21 cellular contexts compared by ENCODE assay signal in the genomic region with DNA sequence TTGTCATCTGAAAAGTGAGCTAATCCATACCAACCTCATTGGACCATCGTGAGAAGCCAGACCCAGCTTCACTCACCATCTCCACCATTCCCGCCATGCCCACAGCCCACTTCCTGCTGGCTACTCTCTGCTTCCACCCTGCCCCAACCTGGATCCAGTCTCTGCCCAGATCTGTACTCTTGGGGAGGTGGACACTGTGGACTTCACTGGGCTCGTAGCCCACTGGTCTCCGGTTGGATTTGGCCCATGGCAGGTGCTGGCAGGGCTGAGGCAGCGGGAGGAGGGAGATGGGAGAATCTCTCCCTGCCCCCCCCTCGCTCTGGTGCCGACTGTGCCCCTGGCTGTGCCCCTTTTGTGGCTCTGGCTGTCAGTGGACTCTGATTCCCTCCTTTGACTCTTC.
DNase-seq lines count a peak whose midpoint lies in the region; ATAC-seq and TF ChIP-seq lines count a peak whose summit lies in the region.
"Had no signal": no experiment of that assay in that cellular context is flagged by ENCODE, and none has a peak within 500 bp of the region (broad histone marks: within the 10 kb centered on the region; RNA-seq: fewer than 3 reads in every experiment).

No MANE protein-coding gene starts in this region.

- H3K23ac ChIP-seq in neuronal stem cell (ENCODE audit: low read depth, low read length, poor library complexity): peak overlapping the region; percentile 56

- H3K9me3 Mint-ChIP-seq in activated CD4-positive, alpha-beta memory T cell treated with anti-CD3 and anti-CD28 coated beads, Interleukin-2, amount 10 ng/mL, durations not matched to agents 7 days and 5 days: no peaks in the 10 kb centered on the region
- H3K9me3 Mint-ChIP-seq in activated CD4-positive, alpha-beta memory T cell treated with anti-CD3 and anti-CD28 coated beads for 36 hours: no peaks in the 10 kb centered on the region
- H3K9me3 Mint-ChIP-seq: CD8-positive, alpha-beta memory T cell; IgD-negative memory B cell had no signal

- in situ Hi-C loops in GM13976 (cut with MboI; ENCODE audit: low sequenced_read_pairs, unreplicated experiment): no loop called here

- H3K4me3 ChIP-seq in body of pancreas (no peak overlapping the region), neuronal stem cell (ENCODE audit: low read length in 2 of 2) (no peak overlapping the region), thyroid gland (replicated peaks in 1 of 3) (no peak overlapping the region)
- H3K4me3 ChIP-seq: BLaER1 treated with 17β-estradiol and CSF1 and Interleukin-3, amounts not matched to agents 10 nM and 100 nM had no signal

- no peak overlapping the region for H3K4ac ChIP-seq in neuronal stem cell (ENCODE audit: low read length)

- H3K18ac ChIP-seq in neuronal stem cell (ENCODE audit: low read length): peak overlapping the region; percentile 48

- ATAC-seq in body of pancreas: no peak
- no peak for ATAC-seq in HG02885 (IDR thresholded peaks at IDR 0.05; ENCODE audit: poor library complexity, unreplicated experiment)
- ATAC-seq: HCT116, Panc1 had no signal

- no peak overlapping the region for H2AFZ ChIP-seq in neuronal stem cell (ENCODE audit: low read length)

- H3K27me3 Mint-ChIP-seq in activated CD4-positive, alpha-beta memory T cell treated with anti-CD3 and anti-CD28 coated beads, Interleukin-2, amount 10 ng/mL, durations not matched to agents 7 days and 5 days: peaks cover 17% of the 10 kb centered on the region
- peaks cover 6% of the 10 kb centered on the region for H3K27me3 Mint-ChIP-seq in activated CD4-positive, alpha-beta memory T cell treated with anti-CD3 and anti-CD28 coated beads for 36 hours
- H3K27me3 Mint-ChIP-seq: IgD-negative memory B cell had no signal

- H4K8ac ChIP-seq in neuronal stem cell (ENCODE audit: low read depth, low read length): no peak overlapping the region

- no peaks in the 10 kb centered on the region for H3K27me3 ChIP-seq in body of pancreas
- H3K27me3 ChIP-seq in neuronal stem cell (ENCODE audit: control insufficient read depth in 3 of 3, insufficient read depth in 3 of 3, low read depth in 1 of 3, low read length in 3 of 3): no peaks in the 10 kb centered on the region
- H3K27me3 ChIP-seq in thyroid gland: no peaks in the 10 kb centered on the region
- H3K27me3 ChIP-seq: BLaER1 treated with 17β-estradiol and CSF1 and Interleukin-3, amounts not matched to agents 10 nM and 100 nM had no signal

- no peak overlapping the region for H4K91ac ChIP-seq in neuronal stem cell (ENCODE audit: low read depth, low read length, poor library complexity)

- H3K27ac Mint-ChIP-seq in activated CD4-positive, alpha-beta memory T cell treated with anti-CD3 and anti-CD28 coated beads, Interleukin-2, amount 10 ng/mL, durations not matched to agents 7 days and 5 days: no peak overlapping the region
- no peak overlapping the region for H3K27ac Mint-ChIP-seq in activated CD4-positive, alpha-beta memory T cell treated with anti-CD3 and anti-CD28 coated beads for 36 hours

- H3K4me1 Mint-ChIP-seq in activated CD4-positive, alpha-beta memory T cell treated with anti-CD3 and anti-CD28 coated beads, Interleukin-2, amount 10 ng/mL, durations not matched to agents 7 days and 5 days: no peaks in the 10 kb centered on the region
- no peaks in the 10 kb centered on the region for H3K4me1 Mint-ChIP-seq in activated CD4-positive, alpha-beta memory T cell treated with anti-CD3 and anti-CD28 coated beads for 36 hours (ENCODE audit: low read depth)
- H3K4me1 Mint-ChIP-seq: CD8-positive, alpha-beta memory T cell had no signal

- DNase-seq in activated CD4-positive, alpha-beta memory T cell treated with anti-CD3 and anti-CD28 coated beads, Interleukin-2, amount 10 ng/mL, durations not matched to agents 7 days and 5 days: peak; percentile 3
- DNase-seq in activated CD4-positive, alpha-beta memory T cell treated with anti-CD3 and anti-CD28 coated beads for 36 hours: no peak
- DNase-seq in body of pancreas (no peak), neuronal stem cell (ENCODE audit: low spot score) (no peak), thyroid gland (no peak), GM13976 (ENCODE audit: low spot score) (no peak)
- DNase-seq in activated CD4-positive, CD25-positive, alpha-beta regulatory T cell treated with anti-CD3 and anti-CD28 coated beads, Interleukin-2, amount 50 U/mL, for 72 hours: no peak
- DNase-seq: ACHN; CD8-positive, alpha-beta memory T cell; GOT3; NCI-H1694; NCI-H2081; NCI-H2171; NCI-H524 treated with DMSO at 0.1 percent for 48 hours; SIG-M5 had no signal

- H3K4me1 ChIP-seq in body of pancreas: peaks cover 17% of the 10 kb centered on the region
- peaks cover 0 to 2% of the 10 kb centered on the region in 2 donors for H3K4me1 ChIP-seq in neuronal stem cell (ENCODE audit: control insufficient read depth in 2 of 2, insufficient read depth in 1 of 2, low read depth in 1 of 2, low read length in 2 of 2)
- peaks cover 30 to 38% of the 10 kb centered on the region in 2 donors for H3K4me1 ChIP-seq in thyroid gland

- no peak overlapping the region for H3K4me3 Mint-ChIP-seq in activated CD4-positive, alpha-beta memory T cell treated with anti-CD3 and anti-CD28 coated beads, Interleukin-2, amount 10 ng/mL, durations not matched to agents 7 days and 5 days
- H3K4me3 Mint-ChIP-seq in activated CD4-positive, alpha-beta memory T cell treated with anti-CD3 and anti-CD28 coated beads for 36 hours: no peak overlapping the region
- H3K4me3 Mint-ChIP-seq: CD8-positive, alpha-beta memory T cell; IgD-negative memory B cell had no signal

- no peak overlapping the region for H2BK15ac ChIP-seq in neuronal stem cell (ENCODE audit: low read length)

- no peaks in the 10 kb centered on the region for H3K36me3 Mint-ChIP-seq in activated CD4-positive, alpha-beta memory T cell treated with anti-CD3 and anti-CD28 coated beads, Interleukin-2, amount 10 ng/mL, durations not matched to agents 7 days and 5 days (ENCODE audit: low read depth)
- no peaks in the 10 kb centered on the region for H3K36me3 Mint-ChIP-seq in activated CD4-positive, alpha-beta memory T cell treated with anti-CD3 and anti-CD28 coated beads for 36 hours
- H3K36me3 Mint-ChIP-seq: CD8-positive, alpha-beta memory T cell; IgD-negative memory B cell had no signal

- H3K4me2 ChIP-seq in neuronal stem cell (ENCODE audit: insufficient read depth, low read length, poor library complexity, severe bottlenecking): no peak overlapping the region
- H3K4me2 ChIP-seq: BLaER1 treated with 17β-estradiol and CSF1 and Interleukin-3, amounts not matched to agents 10 nM and 100 nM had no signal

- H2AK5ac ChIP-seq in neuronal stem cell (ENCODE audit: low read depth, low read length): no peak overlapping the region

- peak overlapping the region; percentile 32 to 72 (median 52) for H3K27ac ChIP-seq in body of pancreas
- H3K27ac ChIP-seq in neuronal stem cell (replicated peaks; ENCODE audit: low read length): no peak overlapping the region
- H3K27ac ChIP-seq in thyroid gland: peak overlapping the region; percentile 72 to 89 (median 89)
- H3K27ac ChIP-seq: 22Rv1; BLaER1 treated with 17β-estradiol and CSF1 and Interleukin-3, amounts not matched to agents 10 nM and 100 nM had no signal

- intact Hi-C loops in activated CD4-positive, alpha-beta memory T cell treated with anti-CD3 and anti-CD28 coated beads for 36 hours (cut with micrococcal nuclease): no loop called here
- intact Hi-C loops in body of pancreas (cut with DNase I): no loop called here
- intact Hi-C loops in thyroid gland (cut with DNase I): no loop called here

- no peak overlapping the region for H3K14ac ChIP-seq in neuronal stem cell (ENCODE audit: low read length)

- 82 to 91% methylated on average over 5 to 7 of the region's 7 CpGs for WGBS in body of pancreas, 2 donors
- no CpG with 5 or more reads among the region's 7 CpGs for WGBS in neuronal stem cell (ENCODE audit: extremely low coverage in 2 of 2, insufficient read length in 2 of 2, insufficient replicate concordance in 1 of 2), 2 donors
- WGBS in thyroid gland, 2 donors: 85 to 90% methylated on average over 2 to 7 of the region's 7 CpGs

- H2BK120ac ChIP-seq in neuronal stem cell (ENCODE audit: low read depth, low read length): no peak overlapping the region

- no peak overlapping the region for H2BK12ac ChIP-seq in neuronal stem cell (ENCODE audit: low read length)

- H3K9me3 ChIP-seq in body of pancreas (no peaks in the 10 kb centered on the region), neuronal stem cell (replicated peaks in 1 of 2; ENCODE audit: control insufficient read depth in 2 of 2, insufficient read depth in 1 of 2, low read depth in 1 of 2, low read length in 2 of 2) (no peaks in the 10 kb centered on the region), thyroid gland (no peaks in the 10 kb centered on the region)

- no peaks in the 10 kb centered on the region for H3K79me1 ChIP-seq in neuronal stem cell (ENCODE audit: low read depth, low read length)

- H2BK5ac ChIP-seq in neuronal stem cell (ENCODE audit: low read length): no peak overlapping the region

- POLR2A ChIA-PET in activated CD4-positive, alpha-beta memory T cell treated with anti-CD3 and anti-CD28 coated beads, Interleukin-2, amount 10 ng/mL, durations not matched to agents 7 days and 5 days (lab: Charles Lee): no interaction called here
- POLR2A ChIA-PET in activated CD4-positive, alpha-beta memory T cell treated with anti-CD3 and anti-CD28 coated beads for 36 hours (lab: Charles Lee): no interaction called here

- no peak for TF ChIP-seq POLR2A in body of pancreas (IDR thresholded peaks at IDR 0.05)
- no peak for TF ChIP-seq POLR2A in thyroid gland (IDR thresholded peaks at IDR 0.05)

- H3K9ac ChIP-seq in neuronal stem cell (ENCODE audit: low read depth, low read length, poor library complexity): no peak overlapping the region
- H3K9ac ChIP-seq: BLaER1 treated with 17β-estradiol and CSF1 and Interleukin-3, amounts not matched to agents 10 nM and 100 nM had no signal

- no peak for TF ChIP-seq CTCF in body of pancreas (IDR thresholded peaks at IDR 0.05)
- no peak for TF ChIP-seq CTCF in thyroid gland (IDR thresholded peaks at IDR 0.05)
- no peak for TF ChIP-seq CTCF in GM13976 (IDR thresholded peaks at IDR 0.05; ENCODE audit: borderline replicate concordance, control extremely low read depth, extremely low read depth, insufficient read depth, missing control alignments)

- CTCF ChIA-PET in activated CD4-positive, alpha-beta memory T cell treated with anti-CD3 and anti-CD28 coated beads, Interleukin-2, amount 10 ng/mL, durations not matched to agents 7 days and 5 days (lab: Charles Lee): no interaction called here
- CTCF ChIA-PET in activated CD4-positive, alpha-beta memory T cell treated with anti-CD3 and anti-CD28 coated beads for 36 hours (lab: Charles Lee): no interaction called here

- H3K36me3 ChIP-seq in body of pancreas (replicated peaks in 1 of 2; ENCODE audit: insufficient read depth in 1 of 2, low read depth in 2 of 2): no peaks in the 10 kb centered on the region
- no peaks in the 10 kb centered on the region for H3K36me3 ChIP-seq in neuronal stem cell (replicated peaks in 1 of 2; ENCODE audit: control insufficient read depth in 2 of 2, insufficient read depth in 2 of 2, low read length in 2 of 2)
- no peaks in the 10 kb centered on the region for H3K36me3 ChIP-seq in thyroid gland
- H3K36me3 ChIP-seq: BLaER1 treated with 17β-estradiol and CSF1 and Interleukin-3, amounts not matched to agents 10 nM and 100 nM had no signal
